ENCODE assay signal across 8 cellular contexts in the genomic region with DNA sequence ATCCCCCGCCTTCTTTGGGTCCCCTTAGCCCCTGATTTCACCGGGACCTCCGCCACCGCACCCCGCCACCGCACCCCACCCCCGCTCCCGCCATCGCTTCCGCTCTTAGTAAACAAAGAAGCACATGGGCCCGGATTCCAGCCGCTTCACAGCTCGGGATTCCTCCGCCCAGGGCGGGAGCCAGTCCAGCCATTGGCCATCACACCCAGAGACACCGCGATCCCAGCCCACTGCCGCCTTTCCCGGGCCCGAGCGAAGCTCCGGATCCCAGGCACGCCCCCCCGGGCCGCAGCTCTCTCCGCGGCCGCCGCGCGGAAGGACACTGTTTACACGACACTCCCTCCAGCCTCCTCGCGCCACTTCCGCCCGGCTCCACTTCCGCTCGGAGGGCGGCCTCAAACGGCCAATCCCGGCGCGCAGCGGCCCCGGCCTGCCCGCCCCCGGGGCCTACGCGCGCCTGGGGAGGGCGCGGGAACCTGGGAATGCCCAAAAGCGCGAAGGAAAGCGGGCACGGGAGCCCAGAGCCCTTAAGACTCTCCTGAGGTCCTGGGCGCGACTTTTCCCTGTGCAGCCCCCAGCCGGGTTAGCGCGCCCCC. TPM values are rescaled to one million over a fixed set of nuclear protein-coding genes. Genes with fewer than 3 reads are reported as not detected.
DNase-seq lines count a peak whose midpoint lies in the region; ATAC-seq and TF ChIP-seq lines count a peak whose summit lies in the region.

No MANE protein-coding gene starts in this region.

- H3K4me3 Mint-ChIP-seq in T-helper 17 cell, result peak overlapping the region; percentile 94

- H3K36me3 ChIP-seq in prostate gland (peaks cover 7 to 23% of the 10 kb centered on the region in 2 donors), upper lobe of right lung (peaks cover 58% of the 10 kb centered on the region)

- H3K4me1 ChIP-seq in prostate gland (replicated peaks) (peaks cover 9% of the 10 kb centered on the region), upper lobe of right lung (peaks cover 25% of the 10 kb centered on the region)

- WGBS in prostate gland, result under 1% methylated on average over 61 of the region's 61 CpGs

- TF ChIP-seq CTCF in GM13977 (IDR thresholded peaks at IDR 0.05; ENCODE audit: extremely low read depth, insufficient read depth, missing control alignments) (no peak), prostate gland (IDR thresholded peaks at IDR 0.05) (peak in 1 of 4 experiments; percentile 27), upper lobe of right lung (IDR thresholded peaks at IDR 0.05) (no peak)

- H3K4me3 ChIP-seq in prostate gland, result peak overlapping the region; percentile 57 to 58
- H3K4me3 ChIP-seq in upper lobe of right lung, result peak overlapping the region; percentile 97

- intact Hi-C loops in left ventricle myocardium superior (cut with micrococcal nuclease), result no loop called here
- intact Hi-C loops in prostate gland (cut with DNase I), result no loop called here
- intact Hi-C loops in upper lobe of right lung (cut with DNase I), result no loop called here

- H3K4me1 Mint-ChIP-seq in T-helper 17 cell, result peaks cover 41% of the 10 kb centered on the region

- H3K27ac Mint-ChIP-seq in T-helper 17 cell, result peak overlapping the region; percentile 96

- in situ Hi-C loops in GM13977 (cut with MboI; ENCODE audit: low pct_unique_long_range_greater_than_20kb, low sequenced_read_pairs, unreplicated experiment), result no loop called here

- H3K9me3 ChIP-seq in T-helper 17 cell (ENCODE audit: control insufficient read depth, low read length, poor library complexity, severe bottlenecking) (no peaks in the 10 kb centered on the region), prostate gland (no peaks in the 10 kb centered on the region), upper lobe of right lung (no peaks in the 10 kb centered on the region)

- peak overlapping the region; percentile 91 for H3K27ac ChIP-seq in angular gyrus (ENCODE audit: low read depth, low read length)
- peak overlapping the region; percentile 90 to 93 for H3K27ac ChIP-seq in prostate gland
- peak overlapping the region; percentile 76 for H3K27ac ChIP-seq in upper lobe of right lung

- H3K27me3 Mint-ChIP-seq in T-helper 17 cell, result no peaks in the 10 kb centered on the region

- H3K36me3 Mint-ChIP-seq in T-helper 17 cell (ENCODE audit: low read depth), result peaks cover 4% of the 10 kb centered on the region

- peak; percentile 95 for DNase-seq in GM13977 (ENCODE audit: low spot score)
- peak; percentile 95 for DNase-seq in NCI-H146 (lab: John Stamatoyannopoulos, UW)
- peak; percentile 76 to 81 (median 79) for DNase-seq in T-helper 17 cell
- DNase-seq in left ventricle myocardium superior, result peak; percentile 96
- peak; percentile 95 for DNase-seq in prostate gland (ENCODE audit: low spot score)
- peak; percentile 96 for DNase-seq in upper lobe of right lung

- ATAC-seq in HG02870 (IDR thresholded peaks at IDR 0.05; ENCODE audit: unreplicated experiment) (peak; percentile 60), T-helper 17 cell (peak; percentile 77), left ventricle myocardium superior (peak; percentile 92), upper lobe of right lung (peak; percentile 91)

- no peaks in the 10 kb centered on the region for H3K27me3 ChIP-seq in prostate gland (replicated peaks; ENCODE audit: insufficient read depth)
- no peaks in the 10 kb centered on the region for H3K27me3 ChIP-seq in upper lobe of right lung

- peak; percentile 60 for TF ChIP-seq POLR2A in prostate gland (IDR thresholded peaks at IDR 0.05)

RNA-seq across cellular contexts. Expression of gene MCM7, which starts 0.7 kb away (rescaled TPM):
- total RNA-seq in T-helper 17 cell, result 100 to 1,000 TPM; 111 to 119 TPM
- total RNA-seq in left ventricle myocardium superior, result 23.9 TPM
- 10 to 100 TPM; 47.5 to 68.7 TPM for total RNA-seq in prostate gland
- 48.7 TPM for total RNA-seq in upper lobe of right lung

RNA-seq across cellular contexts. Expression of gene AP4M1, which starts 0.9 kb away (rescaled TPM):
- 1 to 10 TPM; 8.6 to 9.3 TPM for total RNA-seq in T-helper 17 cell
- total RNA-seq in left ventricle myocardium superior, result 15.3 TPM
- total RNA-seq in prostate gland, result 10 to 100 TPM; 18.0 to 27.2 TPM
- total RNA-seq in upper lobe of right lung, result 16.8 TPM

RNA-seq across cellular contexts. Expression of gene COPS6, which starts 11.7 kb away (rescaled TPM):
- 10 to 100 TPM; 62.5 to 64.7 TPM for total RNA-seq in T-helper 17 cell
- 126 TPM for total RNA-seq in left ventricle myocardium superior
- total RNA-seq in prostate gland, result 10 to 100 TPM; 50.8 to 78.4 TPM
- total RNA-seq in upper lobe of right lung, result 69.5 TPM

RNA-seq across cellular contexts. Expression of gene TAF6, which starts 18.6 kb away (rescaled TPM):
- total RNA-seq in T-helper 17 cell (10 to 100 TPM; 40.7 to 45.3 TPM), left ventricle myocardium superior (31.9 TPM), prostate gland (10 to 100 TPM; 68.3 to 79.8 TPM), upper lobe of right lung (34.9 TPM)

RNA-seq across cellular contexts. Expression of gene CNPY4, which starts 18.9 kb away (rescaled TPM):
- 10 to 100 TPM; 22.5 to 22.6 TPM for total RNA-seq in T-helper 17 cell
- total RNA-seq in left ventricle myocardium superior, result 10.8 TPM
- total RNA-seq in prostate gland, result 10 to 100 TPM in 1 of 2 donors, 1 to 10 TPM in 1; 1.6 to 16.1 TPM
- 9.8 TPM for total RNA-seq in upper lobe of right lung

Comparison
In these comparisons a context has a peak if more than half of its experiments do, and no peak if none do; other contexts are left out.
1. Peak in every context shown above with its lines: DNase-seq, ATAC-seq, H3K4me3 ChIP-seq and H3K27ac ChIP-seq.